ENCODE assay signal across 14 cellular contexts in genomic region chr18:44592639-44593038, GRCh38.
DNase-seq lines count a peak whose midpoint lies in the region; ATAC-seq, FAIRE-seq and TF ChIP-seq lines count a peak whose summit lies in the region.
"Had no signal": no experiment of that assay in that cellular context is flagged by ENCODE, and none has a peak within 500 bp of the region (broad histone marks: within the 10 kb centered on the region; RNA-seq: fewer than 3 reads in every experiment).

No MANE protein-coding gene starts in this region.

- H3K4me3 ChIP-seq in right atrium auricular region (no peak overlapping the region), smooth muscle cell (no peak overlapping the region)
- H3K4me3 ChIP-seq: Peyer's patch had no signal

- no peak for ATAC-seq in activated T-cell treated with anti-CD3 and anti-CD28 coated beads, Interleukin-2, amount 50 U/mL, for 4 hours
- ATAC-seq: naive thymus-derived CD8-positive, alpha-beta T cell had no signal

- TF ChIP-seq CTCF in brain (conservative IDR thresholded peaks at IDR 0.05), result no peak
- TF ChIP-seq CTCF in right atrium auricular region (IDR thresholded peaks at IDR 0.05), result no peak
- no peak for TF ChIP-seq CTCF in smooth muscle cell (IDR thresholded peaks at IDR 0.05; ENCODE audit: borderline replicate concordance, insufficient read depth, poor library complexity, severe bottlenecking)

- H3K9me3 ChIP-seq in right atrium auricular region (no peaks in the 10 kb centered on the region), smooth muscle cell (replicated peaks; ENCODE audit: low read depth) (no peaks in the 10 kb centered on the region)
- H3K9me3 ChIP-seq: Peyer's patch had no signal

- peak overlapping the region in 4 of 5 experiments; percentile 34 to 80 (median 65) for H3K27ac Mint-ChIP-seq in brain
- H3K27ac Mint-ChIP-seq: activated naive CD8-positive, alpha-beta T cell treated with anti-CD3 and anti-CD28 coated beads for 36 hours; naive thymus-derived CD8-positive, alpha-beta T cell had no signal

- H3K36me3 Mint-ChIP-seq in brain, result no peaks in the 10 kb centered on the region
- no peaks in the 10 kb centered on the region for H3K36me3 Mint-ChIP-seq in activated T-cell treated with anti-CD3 and anti-CD28 coated beads, Interleukin-2, amount 50 U/mL, for 4 hours (ENCODE audit: insufficient read depth)
- H3K36me3 Mint-ChIP-seq: activated naive CD8-positive, alpha-beta T cell treated with anti-CD3 and anti-CD28 coated beads for 36 hours; naive thymus-derived CD8-positive, alpha-beta T cell had no signal

- no peaks in the 10 kb centered on the region for H3K79me2 ChIP-seq in smooth muscle cell (ENCODE audit: low read depth)

- H3K4me1 ChIP-seq in right atrium auricular region, result peaks cover 0 to 18% of the 10 kb centered on the region in 2 donors
- H3K4me1 ChIP-seq in smooth muscle cell (ENCODE audit: low read depth), result peaks cover 17% of the 10 kb centered on the region
- H3K4me1 ChIP-seq: Peyer's patch had no signal

- H3K27me3 ChIP-seq in right atrium auricular region (no peaks in the 10 kb centered on the region), smooth muscle cell (ENCODE audit: low read depth) (no peaks in the 10 kb centered on the region)
- H3K27me3 ChIP-seq: Peyer's patch had no signal

- H3K27ac ChIP-seq in right atrium auricular region, result peak overlapping the region; percentile 52 to 74
- peak overlapping the region; percentile 85 for H3K27ac ChIP-seq in smooth muscle cell (ENCODE audit: low read depth)

- TF ChIP-seq POLR2A in GM12891 (IDR thresholded peaks at IDR 0.05; ENCODE audit: low read depth, low read length), result no peak

- H3K4me2 ChIP-seq in smooth muscle cell, result peak overlapping the region; percentile 68

- H3K36me3 ChIP-seq in right atrium auricular region, result no peaks in the 10 kb centered on the region
- no peaks in the 10 kb centered on the region for H3K36me3 ChIP-seq in smooth muscle cell (ENCODE audit: low read depth)
- H3K36me3 ChIP-seq: Peyer's patch had no signal

- H3K9ac ChIP-seq in smooth muscle cell (ENCODE audit: low read depth), result peak overlapping the region; percentile 42

- DNase-seq in M059J (ENCODE audit: low read depth) (peak; percentile 79), right atrium auricular region (ENCODE audit: low spot score) (no peak), smooth muscle cell (lab: John Stamatoyannopoulos, UW; ENCODE audit: unreplicated experiment) (no peak), HT-29 (ENCODE audit: low spot score) (no peak), GM12891 (ENCODE audit: insufficient read length, low spot score) (no peak), NCI-H1105 (lab: John Stamatoyannopoulos, UW) (no peak)
- DNase-seq in activated T-cell treated with anti-CD3 and anti-CD28 coated beads, Interleukin-2, amount 50 U/mL, for 4 hours, result no peak
- DNase-seq: activated naive CD8-positive, alpha-beta T cell treated with anti-CD3 and anti-CD28 coated beads for 36 hours; naive thymus-derived CD8-positive, alpha-beta T cell; NCI-H2029; Peyer's patch; stimulated activated CD4-positive, alpha-beta T cell treated with anti-CD3 and anti-CD28 coated beads, Interleukin-12 subunit alpha, Interleukin-12 subunit beta, amount 100 ng/mL, for 4 hours had no signal

- 1% methylated on average over 2 of the region's 2 CpGs for whole genome bisulfite sequencing in smooth muscle cell (ENCODE audit: low lambda C conversion rate)

- no peak overlapping the region for H3K4me3 Mint-ChIP-seq in brain
- H3K4me3 Mint-ChIP-seq in activated T-cell treated with anti-CD3 and anti-CD28 coated beads, Interleukin-2, amount 50 U/mL, for 4 hours, result no peak overlapping the region
- H3K4me3 Mint-ChIP-seq: activated naive CD8-positive, alpha-beta T cell treated with anti-CD3 and anti-CD28 coated beads for 36 hours; naive thymus-derived CD8-positive, alpha-beta T cell had no signal

- peaks cover 42% of the 10 kb centered on the region for H3K4me1 Mint-ChIP-seq in brain
- no peaks in the 10 kb centered on the region for H3K4me1 Mint-ChIP-seq in activated T-cell treated with anti-CD3 and anti-CD28 coated beads, Interleukin-2, amount 50 U/mL, for 4 hours (ENCODE audit: low read depth)

- no peak for FAIRE-seq in GM12891 (lab: Jason Lieb, UNC)
- FAIRE-seq: H54 had no signal

- H3K27me3 Mint-ChIP-seq in brain, result no peaks in the 10 kb centered on the region
- peaks cover 5% of the 10 kb centered on the region for H3K27me3 Mint-ChIP-seq in activated T-cell treated with anti-CD3 and anti-CD28 coated beads, Interleukin-2, amount 50 U/mL, for 4 hours (ENCODE audit: low read depth)
- H3K27me3 Mint-ChIP-seq: activated naive CD8-positive, alpha-beta T cell treated with anti-CD3 and anti-CD28 coated beads for 36 hours had no signal

- H2AFZ ChIP-seq in smooth muscle cell (ENCODE audit: low read depth), result peak overlapping the region; percentile 75

- H3F3A ChIP-seq in smooth muscle cell (ENCODE audit: low read depth), result peaks cover 30% of the 10 kb centered on the region

- no peaks in the 10 kb centered on the region for H4K20me1 ChIP-seq in smooth muscle cell (ENCODE audit: low read depth)

- peaks cover 0 to 4% (median 0%) of the 10 kb centered on the region in 5 experiments for H3K9me3 Mint-ChIP-seq in brain
- H3K9me3 Mint-ChIP-seq in activated T-cell treated with anti-CD3 and anti-CD28 coated beads, Interleukin-2, amount 50 U/mL, for 4 hours, result no peaks in the 10 kb centered on the region
- H3K9me3 Mint-ChIP-seq: activated naive CD8-positive, alpha-beta T cell treated with anti-CD3 and anti-CD28 coated beads for 36 hours had no signal

TF ChIP-seq in GM12891, 5 proteins besides CTCF, POLR2A, EP300 and RAD21:
- TF ChIP-seq POU2F2 (IDR thresholded peaks at IDR 0.05; ENCODE audit: low read depth, low read length), result no peak
- no peak for TF ChIP-seq PAX5 (IDR thresholded peaks at IDR 0.05; ENCODE audit: insufficient read depth, low read length, severe bottlenecking)
- TF ChIP-seq POLR2AphosphoS5 (IDR thresholded peaks at IDR 0.05; ENCODE audit: low read depth, low read length), result no peak
- no peak for TF ChIP-seq TAF1 (IDR thresholded peaks at IDR 0.05; ENCODE audit: low read depth, low read length)
- TF ChIP-seq SPI1 (IDR thresholded peaks at IDR 0.05; ENCODE audit: low read depth, low read length), result no peak
